8 cellular contexts compared by ENCODE assay signal in genomic region chr11:39374963-39375698, GRCh38.
DNase-seq lines count a peak whose midpoint lies in the region; ATAC-seq and TF ChIP-seq lines count a peak whose summit lies in the region.

No MANE protein-coding gene starts in this region.

- peaks cover 0 to 4% (median 0%) of the 10 kb centered on the region in 11 donors for H3K9me3 Mint-ChIP-seq in naive thymus-derived CD4-positive, alpha-beta T cell

- peak; percentile 16 for DNase-seq in NCI-H748 (lab: John Stamatoyannopoulos, UW; ENCODE audit: unreplicated experiment)
- no peak for DNase-seq in NCI-H748 treated with DMSO at 0.1 percent for 48 hours (lab: John Stamatoyannopoulos, UW)
- peak; percentile 47 for DNase-seq in NB4 (ENCODE audit: low read depth)
- DNase-seq in mammary epithelial cell = peak; percentile 9
- peak in 5 of 9 donors; percentile 29 to 42 (median 40) for DNase-seq in naive thymus-derived CD4-positive, alpha-beta T cell
- no peak for DNase-seq in UCSD-AML1 (lab: John Stamatoyannopoulos, UW; ENCODE audit: unreplicated experiment)
- no peak for DNase-seq in AG08395 (ENCODE audit: low spot score)

- peaks cover 2% of the 10 kb centered on the region for H3K9me3 ChIP-seq in mammary epithelial cell (replicated peaks; ENCODE audit: insufficient read depth, low read length)
- H3K9me3 ChIP-seq in naive thymus-derived CD4-positive, alpha-beta T cell (ENCODE audit: control insufficient read depth in 2 of 3, low read length in 3 of 3) = no peaks in the 10 kb centered on the region

- no peaks in the 10 kb centered on the region for H3K79me2 ChIP-seq in mammary epithelial cell (ENCODE audit: insufficient read depth, low read length)

- H3K36me3 ChIP-seq in mammary epithelial cell (ENCODE audit: insufficient read depth, low read length) = no peaks in the 10 kb centered on the region
- H3K36me3 ChIP-seq in naive thymus-derived CD4-positive, alpha-beta T cell (ENCODE audit: control insufficient read depth in 2 of 3, insufficient read depth in 3 of 3, low read length in 3 of 3) = no peaks in the 10 kb centered on the region

- CTCF ChIA-PET in mammary epithelial cell (lab: Charles Lee; ENCODE audit: low non-redundant PET) = interaction anchor here (0.6 to 0.8 kb wide), 2 partner anchors 749 to 926 kb away, joined by 4 to 7 read pairs; no protein-coding TSS in a partner anchor
- CTCF ChIA-PET in naive thymus-derived CD4-positive, alpha-beta T cell (lab: Charles Lee) = interaction anchor here (0.7 to 1.0 kb wide), 3 partner anchors 12 to 33 kb away, joined by 3 to 4 read pairs (median 3); no protein-coding TSS in a partner anchor

- H3K4me3 Mint-ChIP-seq in naive thymus-derived CD4-positive, alpha-beta T cell = no peak overlapping the region

- TF ChIP-seq POLR2A in NB4 (IDR thresholded peaks at IDR 0.05; ENCODE audit: extremely low read depth, insufficient read length) = no peak

- no peak overlapping the region for H3K27ac Mint-ChIP-seq in naive thymus-derived CD4-positive, alpha-beta T cell

- POLR2A ChIA-PET in naive thymus-derived CD4-positive, alpha-beta T cell (lab: Charles Lee) = no interaction called here

- dilution Hi-C loops in mammary epithelial cell (cut with HindIII; ENCODE audit: low sequenced_read_pairs) = no loop called here

- in situ Hi-C loops in mammary epithelial cell (cut with MboI; ENCODE audit: low sequenced_read_pairs in 2 of 2) = no loop called here

- no peak overlapping the region for H3K4me2 ChIP-seq in mammary epithelial cell (ENCODE audit: insufficient read depth, low read depth, low read length)

- H3K4me1 Mint-ChIP-seq in naive thymus-derived CD4-positive, alpha-beta T cell = peaks cover 3 to 36% (median 27%) of the 10 kb centered on the region in 7 donors

- H3K4me1 ChIP-seq in mammary epithelial cell (ENCODE audit: insufficient read depth, low read length) = no peaks in the 10 kb centered on the region
- peaks cover 0 to 8% of the 10 kb centered on the region in 2 donors for H3K4me1 ChIP-seq in naive thymus-derived CD4-positive, alpha-beta T cell (ENCODE audit: control insufficient read depth in 2 of 2, insufficient read depth in 2 of 2, low read length in 2 of 2)

- H3K27ac ChIP-seq in mammary epithelial cell (ENCODE audit: insufficient read depth, low read depth, low read length) = no peak overlapping the region
- no peak overlapping the region for H3K27ac ChIP-seq in naive thymus-derived CD4-positive, alpha-beta T cell (ENCODE audit: low read depth, low read length)

- no peak overlapping the region for H3K4me3 ChIP-seq in NB4 (ENCODE audit: low read depth, low read length)
- no peak overlapping the region for H3K4me3 ChIP-seq in mammary epithelial cell (replicated peaks in 1 of 3; ENCODE audit: insufficient read depth in 1 of 3, low read depth in 2 of 3, low read length in 3 of 3)
- H3K4me3 ChIP-seq in naive thymus-derived CD4-positive, alpha-beta T cell (ENCODE audit: low read length) = no peak overlapping the region

- no peaks in the 10 kb centered on the region for H3K27me3 ChIP-seq in mammary epithelial cell (ENCODE audit: insufficient read depth, low read length)
- H3K27me3 ChIP-seq in naive thymus-derived CD4-positive, alpha-beta T cell (ENCODE audit: control insufficient read depth in 2 of 2, insufficient read depth in 2 of 2, low read length in 2 of 2) = no peaks in the 10 kb centered on the region

- no peaks in the 10 kb centered on the region for H4K20me1 ChIP-seq in mammary epithelial cell (ENCODE audit: insufficient read depth, low read length)

- no peak overlapping the region for H3K9ac ChIP-seq in mammary epithelial cell (ENCODE audit: insufficient read depth, low read length)

- H3K36me3 Mint-ChIP-seq in naive thymus-derived CD4-positive, alpha-beta T cell = no peaks in the 10 kb centered on the region

- 51% methylated on average over 8 of the region's 8 CpGs for WGBS in mammary epithelial cell (ENCODE audit: low coverage, missing lambda C conversion rate)

- H3K27me3 Mint-ChIP-seq in naive thymus-derived CD4-positive, alpha-beta T cell = no peaks in the 10 kb centered on the region

- H2AFZ ChIP-seq in mammary epithelial cell (ENCODE audit: low read depth, low read length) = no peak overlapping the region

- intact Hi-C loops in mammary epithelial cell (cut with micrococcal nuclease) = no loop called here
- intact Hi-C loops in naive thymus-derived CD4-positive, alpha-beta T cell (cut with micrococcal nuclease) = loop anchor here in 1 of 2 donors (2.0 to 10.0 kb wide), 2 partner anchors 580 to 1428 kb away; no protein-coding TSS in a partner anchor

- ATAC-seq in naive thymus-derived CD4-positive, alpha-beta T cell = peak; percentile 61
- no peak for ATAC-seq in GM19035 (IDR thresholded peaks at IDR 0.05; ENCODE audit: unreplicated experiment)

- BruUV-seq in mammary epithelial cell (replicated peaks; lab: Mats Ljungman, UMichigan) = no TSS peak

- TF ChIP-seq CTCF in NB4 (IDR thresholded peaks at IDR 0.05; ENCODE audit: low read depth, low read length) = peak; percentile 38
- TF ChIP-seq CTCF in mammary epithelial cell (conservative IDR thresholded peaks at IDR 0.05 in 1 of 2, IDR thresholded peaks at IDR 0.05 in 1 of 2; ENCODE audit: extremely low read depth in 1 of 2, insufficient read depth in 1 of 2, low read depth in 1 of 2, low read length in 2 of 2) = peak; percentile 55 to 57

Comparison
In these comparisons a context has a peak if more than half of its experiments do, and no peak if none do; other contexts are left out.
1. DNase-seq: peak in NCI-H748 (single experiment), NB4 (single experiment), mammary epithelial cell (single experiment) and naive thymus-derived CD4-positive, alpha-beta T cell (5 of 9); none in NCI-H748 treated with DMSO at 0.1 percent for 48 hours (single experiment), UCSD-AML1 (single experiment) and AG08395 (single experiment).